ENCODE assay signal across 2 cellular contexts in genomic region chr7:113012862-113013261, GRCh38.
TF ChIP-seq lines count a peak whose summit lies in the region.

No MANE protein-coding gene starts in this region.

TF ChIP-seq in K562, 482 proteins besides CTCF, POLR2A, EP300 and RAD21:
- peak; percentile 97 for TF ChIP-seq ZNF431 (CRISPR knock-in tag; IDR thresholded peaks at IDR 0.05)

TF ChIP-seq in HepG2, 621 proteins besides CTCF, POLR2A, EP300 and RAD21:
- TF ChIP-seq ZNF431 (CRISPR knock-in tag; IDR thresholded peaks at IDR 0.05; ENCODE audit: borderline replicate concordance, low read depth): 0 out of 2 replicates have a peak, but pooled peaks have one; percentile 37
TF ChIP-seq in HepG2: peak in this region for 1; not testable (repeated sequence) for 620.
